ENCODE assay signal across 19 cellular contexts in genomic region chrX:151896734-151897474, GRCh38. TPM values are rescaled to one million over a fixed set of nuclear protein-coding genes. Genes with fewer than 3 reads are reported as not detected.
DNase-seq lines count a peak whose midpoint lies in the region; ATAC-seq, FAIRE-seq and TF ChIP-seq lines count a peak whose summit lies in the region.
"Had no signal": no experiment of that assay in that cellular context is flagged by ENCODE, and none has a peak within 500 bp of the region (broad histone marks: within the 10 kb centered on the region; RNA-seq: fewer than 3 reads in every experiment).

No MANE protein-coding gene starts in this region.

- no peak overlapping the region for H3K18ac ChIP-seq in mesendoderm (ENCODE audit: low read length)

- H4K5ac ChIP-seq in mesendoderm (ENCODE audit: low read length), result no peak overlapping the region

- H3K4me1 ChIP-seq in K562 (replicated peaks in 1 of 2; ENCODE audit: control insufficient read depth in 2 of 2, insufficient read depth in 2 of 2, low read length in 2 of 2) (peaks cover 0 to 10% of the 10 kb centered on the region in 2 experiments; a peak in 2 of 5 replicates), mesendoderm (ENCODE audit: control insufficient read depth, low read depth, low read length) (no peaks in the 10 kb centered on the region)

- no peaks in the 10 kb centered on the region for H3K9me3 ChIP-seq in K562 (replicated peaks; ENCODE audit: control insufficient read depth, insufficient read depth, low read depth, low read length)

- H3K4me2 ChIP-seq in K562 (ENCODE audit: insufficient read depth, low read length), result peak overlapping the region; percentile 10; the same call in 1 of the 2 replicates
- H3K4me2 ChIP-seq in mesendoderm (ENCODE audit: low read length), result no peak overlapping the region

- H3K4me3 ChIP-seq in K562 (no peak overlapping the region), mesendoderm (ENCODE audit: low read length) (no peak overlapping the region)

- TF ChIP-seq RAD21 in K562 (CRISPR knock-in tag; conservative IDR thresholded peaks at IDR 0.05 in 1 of 2, IDR thresholded peaks at IDR 0.05 in 1 of 2), result peak; percentile 16 to 20; a peak in 2 of 4 replicates

- no peak for FAIRE-seq in K562 (lab: Jason Lieb, UNC)
- FAIRE-seq: GM18507 had no signal

- POLR2A ChIA-PET in K562 (lab: Yijun Ruan, JAX), result no interaction called here

- ATAC-seq in K562 (peak; percentile 91), HG03139 (IDR thresholded peaks at IDR 0.05; ENCODE audit: unreplicated experiment) (no peak)
- ATAC-seq: activated T-cell treated with anti-CD3 and anti-CD28 coated beads, Interleukin-2, amount 50 U/mL, for 72 hours; CD8-positive, alpha-beta T cell had no signal

- no peaks in the 10 kb centered on the region for H3K27me3 ChIP-seq in K562 (ENCODE audit: control insufficient read depth in 2 of 2, insufficient read depth in 2 of 2, low read length in 2 of 2)
- no peaks in the 10 kb centered on the region for H3K27me3 ChIP-seq in mesendoderm (ENCODE audit: insufficient read depth, low read length, poor library complexity)

- H4K20me1 ChIP-seq in K562 (replicated peaks; ENCODE audit: control insufficient read depth, insufficient read depth, low read length), result no peaks in the 10 kb centered on the region

- CTCF ChIA-PET in K562 (lab: Yijun Ruan, JAX; ENCODE audit: low intra/inter-chr PET ratio), result no interaction called here

- H2AK5ac ChIP-seq in mesendoderm (ENCODE audit: low read length), result no peak overlapping the region

- DNase-seq in GM03348 (ENCODE audit: low spot score) (peak; percentile 21), M059J (ENCODE audit: low read depth) (peak; percentile 67), K562 (ENCODE audit: extremely low read depth in 1 of 4, low spot score in 3 of 4) (peak in 1 of 4 experiments; percentile 20), mesendoderm (peak; percentile 39), SIG-M5 (lab: John Stamatoyannopoulos, UW) (no peak), NCI-H1105 treated with DMSO at 0.1 percent for 48 hours (lab: John Stamatoyannopoulos, UW) (no peak)
- DNase-seq: activated CD4-positive, alpha-beta T cell treated with anti-CD3 and anti-CD28 coated beads, Interleukin-2, amount 50 U/mL, for 48 hours; activated T-cell treated with anti-CD3 and anti-CD28 coated beads, Interleukin-2, amount 50 U/mL, for 72 hours; CD8-positive, alpha-beta T cell; foreskin melanocyte; Karpas-422; NCI-H187; NCI-H748 treated with DMSO at 0.1 percent for 48 hours; Right ventricle myocardium superior had no signal

- no peaks in the 10 kb centered on the region for H3K79me2 ChIP-seq in K562 (ENCODE audit: control insufficient read depth, insufficient read depth, low read length)
- H3K79me2 ChIP-seq in mesendoderm (ENCODE audit: control insufficient read depth, insufficient read depth, low read length), result no peaks in the 10 kb centered on the region

- 0 out of 3 replicates have a peak overlapping the region, but pooled peaks have one; percentile 20 for H3K27ac ChIP-seq in K562 (ENCODE audit: extremely low read depth, low read depth, low read length)
- H3K27ac ChIP-seq in mesendoderm (ENCODE audit: low read depth, low read length), result no peak overlapping the region

- H3K9me1 ChIP-seq in K562 (ENCODE audit: control insufficient read depth, insufficient read depth, low read length), result no peaks in the 10 kb centered on the region

- BruUV-seq in K562 (replicated peaks; lab: Mats Ljungman, UMichigan), result no TSS peak

- TF ChIP-seq POLR2A in K562 (conservative IDR thresholded peaks at IDR 0.05), result no peak

- no peak overlapping the region for H3K4ac ChIP-seq in mesendoderm (ENCODE audit: low read depth, low read length)

- intact Hi-C loops in K562 (cut with micrococcal nuclease), result no loop called here

- H3K56ac ChIP-seq in mesendoderm (ENCODE audit: low read length), result no peak overlapping the region

- H3K36me3 ChIP-seq in K562 (ENCODE audit: control insufficient read depth, insufficient read depth, low read length) (no peaks in the 10 kb centered on the region), mesendoderm (ENCODE audit: control insufficient read depth, insufficient read depth, low read length) (no peaks in the 10 kb centered on the region)

- no peak overlapping the region for H3K9ac ChIP-seq in K562 (ENCODE audit: insufficient read depth in 1 of 2, low read depth in 2 of 2, low read length in 2 of 2)
- H3K9ac ChIP-seq in mesendoderm (ENCODE audit: low read length), result no peak overlapping the region

- H2BK15ac ChIP-seq in mesendoderm (replicated peaks; ENCODE audit: low read depth), result no peak overlapping the region

- peak overlapping the region; percentile 40; the same call in 1 of the 2 replicates for H2AFZ ChIP-seq in K562 (ENCODE audit: low read depth, low read length)

- no peak overlapping the region for H2BK5ac ChIP-seq in mesendoderm (ENCODE audit: low read length)

- H3K79me1 ChIP-seq in mesendoderm (ENCODE audit: low read length), result no peaks in the 10 kb centered on the region

- in situ Hi-C loops in K562 (cut with MboI), result no loop called here

- peak; percentile 83 for TF ChIP-seq EP300 in K562 (IDR thresholded peaks at IDR 0.05; ENCODE audit: low read length)

- no peak for TF ChIP-seq CTCF in K562 (IDR thresholded peaks at IDR 0.05 in 2 of 3, conservative IDR thresholded peaks at IDR 0.05 in 1 of 3; ENCODE audit: insufficient read depth in 2 of 3, low read depth in 1 of 3, low read length in 3 of 3)

- H2BK120ac ChIP-seq in mesendoderm (ENCODE audit: low read depth, low read length), result no peak overlapping the region

- no peak overlapping the region for H4K8ac ChIP-seq in mesendoderm (ENCODE audit: low read depth, low read length)

- no peak overlapping the region for H3K23ac ChIP-seq in mesendoderm (ENCODE audit: low read length)

- 6% methylated on average over 5 of the region's 5 CpGs for WGBS in K562 (ENCODE audit: insufficient coverage, low coverage, missing lambda C conversion rate)
- no CpG with 5 or more reads among the region's 5 CpGs for WGBS in mesendoderm (ENCODE audit: extremely low coverage, insufficient coverage, low lambda C conversion rate)

TF ChIP-seq in K562, 482 proteins besides CTCF, POLR2A, EP300 and RAD21 (continues in another document):
- TF ChIP-seq NEUROD1 (IDR thresholded peaks at IDR 0.05; ENCODE audit: borderline replicate concordance, low read depth, low read length, partially characterized antibody) (peak; percentile 40), SP1 (CRISPR knock-in tag; IDR thresholded peaks at IDR 0.05) (no peak), FOS (IDR thresholded peaks at IDR 0.05; ENCODE audit: extremely low read depth, insufficient read length) (no peak), NBN (IDR thresholded peaks at IDR 0.05; ENCODE audit: low read depth) (0 out of 2 replicates have a peak, but pooled peaks have one; percentile 57), KLF6 (CRISPR knock-in tag; IDR thresholded peaks at IDR 0.05; ENCODE audit: borderline replicate concordance) (peak; percentile 53; the same call in 1 of the 2 replicates), TAL1 (IDR thresholded peaks at IDR 0.05) (no peak), MTA1 (IDR thresholded peaks at IDR 0.05; ENCODE audit: borderline replicate concordance) (peak; percentile 37; the same call in 1 of the 2 replicates), MECOM (CRISPR knock-in tag; IDR thresholded peaks at IDR 0.05) (no peak), JUND (IDR thresholded peaks at IDR 0.05; ENCODE audit: borderline replicate concordance, low read depth, low read length) (peak; percentile 93), JUND (tag; IDR thresholded peaks at IDR 0.05; ENCODE audit: borderline replicate concordance, low read depth, low read length) (peak; percentile 85; the same call in 1 of the 3 replicates), ATF4 (CRISPR knock-in tag; IDR thresholded peaks at IDR 0.05) (peak; percentile 98), DPF2 (IDR thresholded peaks at IDR 0.05) (peak; percentile 44; the same call in 1 of the 2 replicates), SOX6 (IDR thresholded peaks at IDR 0.05) (0 out of 2 replicates have a peak, but pooled peaks have one; percentile 46), ID3 (CRISPR knock-in tag; IDR thresholded peaks at IDR 0.05) (no peak), ID3 (tag; IDR thresholded peaks at IDR 0.05) (0 out of 2 replicates have a peak, but pooled peaks have one; percentile 51), MEIS2 (IDR thresholded peaks at IDR 0.05; ENCODE audit: partially characterized antibody) (peak; percentile 45)

RNA-seq across cellular contexts. Expression of gene MAGEA4, which starts 15.8 kb away (rescaled TPM):
- total RNA-seq in M059J (2014; rRNA removed; shearing (Covaris generic)), result 0.10 and 0.64 TPM in 2 replicates
- not detected in 2 replicates for total RNA-seq in K562 (2011; cell fraction: chromatin; rRNA removed; ENCODE audit: low replicate concordance)
- not detected in 2 replicates for total RNA-seq in K562 (2011; cell fraction: nucleolus; rRNA removed)
- not detected in 2 replicates for total RNA-seq in K562 (2011; cell fraction: nucleoplasm; rRNA removed)
- total RNA-seq in K562 (2014; rRNA removed) (0.50 and 0.90 TPM in 2 replicates), K562 (2014; rRNA removed; fragmentation: Illumina TruSeq; extraction: Trizol) (0.67 and 0.95 TPM in 2 replicates), K562 (2015; rRNA removed; fragmentation: Illumina TruSeq; extraction: Trizol) (0.53 and 0.69 TPM in 2 replicates), K562 (2021) (0.40 and 0.62 TPM in 2 replicates)
- polyA plus RNA-seq in K562 (2011; rRNA removed) (0.18 and 0.42 TPM in 2 replicates), K562 (2014; fragmentation: Illumina TruSeq; extraction: Trizol) (0.84 and 1.1 TPM in 2 replicates), K562 (2014; fragmentation: Nextera tagmentation; extraction: Ambion mirVana) (1 to 10 TPM in 1 of 2 experiments, under 1 TPM in 1; 0.93 to 1.9 TPM), K562 (2014; rRNA removed) (0.60 and 0.70 TPM in 2 replicates)
- 0.19 and 0.60 TPM in 2 replicates for polyA plus RNA-seq in K562 (2011; cell fraction: cytosol; rRNA removed)
- 0.11 and 0.13 TPM in 2 replicates for polyA plus RNA-seq in K562 (2011; cell fraction: nucleus; rRNA removed)
- 1.6 and 4.4 TPM in 2 replicates for polyA plus RNA-seq in K562 (2012)
- polyA minus RNA-seq in K562 (2011; rRNA and poly(A)+ RNA removed), result 0.35 TPM in 1 of 2 replicates, not detected in the other
- polyA minus RNA-seq in K562 (2011; cell fraction: cytosol; rRNA and poly(A)+ RNA removed), result not detected in 2 replicates
- polyA minus RNA-seq in K562 (2011; cell fraction: nucleus; rRNA and poly(A)+ RNA removed), result not detected in 2 replicates
- 0.34 TPM for polyA plus RNA-seq in mesendoderm (2013, experiment 1 of 2)
- 0.42 TPM for polyA plus RNA-seq in mesendoderm (2013, experiment 2 of 2)
- total RNA-seq: activated T-cell treated with anti-CD3 and anti-CD28 coated beads, Interleukin-2, amount 50 U/mL, for 72 hours; CD8-positive, alpha-beta T cell; lung microvascular endothelial cell; Right ventricle myocardium superior had no signal
- polyA plus RNA-seq: adipose tissue, thymus had no signal

Comparison
In these comparisons a context has a peak if more than half of its experiments do, and no peak if none do; other contexts are left out.
1. DNase-seq: peak in GM03348 (single experiment), M059J (single experiment) and mesendoderm (single experiment); none in SIG-M5 (single experiment) and NCI-H1105 treated with DMSO at 0.1 percent for 48 hours (single experiment).